ENCODE assay signal across 12 cellular contexts in genomic region chr6:134172020-134172766, GRCh38.
DNase-seq lines count a peak whose midpoint lies in the region; ATAC-seq and TF ChIP-seq lines count a peak whose summit lies in the region.
"Had no signal": no experiment of that assay in that cellular context is flagged by ENCODE, and none has a peak within 500 bp of the region (broad histone marks: within the 10 kb centered on the region; RNA-seq: fewer than 3 reads in every experiment).

No MANE protein-coding gene starts in this region.

- H3K4me1 ChIP-seq in liver (ENCODE audit: control insufficient read depth in 4 of 4, insufficient read depth in 4 of 4, low read length in 3 of 4) (peaks cover 1 to 17% (median 9%) of the 10 kb centered on the region in 4 donors), testis (peaks cover 27% of the 10 kb centered on the region)

- peak overlapping the region; percentile 93 for H3K4me3 Mint-ChIP-seq in activated T-cell treated with anti-CD3 and anti-CD28 coated beads, Interleukin-2, amount 50 U/mL, for 4 hours
- no peak overlapping the region for H3K4me3 Mint-ChIP-seq in Calu3 (ENCODE audit: low read depth, unreplicated experiment)

- in situ Hi-C loops in astrocyte of the spinal cord (cut with HindIII; ENCODE audit: low sequenced_read_pairs), result no loop called here

- no peaks in the 10 kb centered on the region for H3K9me3 ChIP-seq in liver (ENCODE audit: control insufficient read depth in 4 of 4, low read length in 3 of 4)
- no peaks in the 10 kb centered on the region for H3K9me3 ChIP-seq in testis

- 78% methylated on average over 11 of the region's 11 CpGs for WGBS in liver
- 56 to 71% methylated on average over 11 of the region's 11 CpGs for WGBS in testis, 2 donors

- H3K27ac ChIP-seq in liver (ENCODE audit: low read depth in 1 of 2, low read length in 2 of 2) (peak overlapping the region in 1 of 2 donors; percentile 39), testis (peak overlapping the region in 1 of 2 donors; percentile 7)

- no peak for TF ChIP-seq RAD21 in liver (IDR thresholded peaks at IDR 0.05)

- H3K4me3 ChIP-seq in astrocyte of the spinal cord (ENCODE audit: low read depth, low read length) (peak overlapping the region; percentile 93), liver (ENCODE audit: low read depth in 1 of 3, low read length in 3 of 3) (peak overlapping the region; percentile 63 to 89 (median 87)), testis (peak overlapping the region; percentile 1 to 94)

- intact Hi-C loops in testis (cut with DNase I; ENCODE audit: low total_unique reads), result loop anchor here (10.0 kb wide), 1 partner anchor 473 kb away; no protein-coding TSS in a partner anchor
- intact Hi-C loops in Calu3 (cut with micrococcal nuclease; ENCODE audit: unreplicated experiment), result loop anchor here (5.0 to 10.0 kb wide), 3 partner anchors 283 to 710 kb away; no protein-coding TSS in a partner anchor

- no peaks in the 10 kb centered on the region for H3K9me3 Mint-ChIP-seq in activated T-cell treated with anti-CD3 and anti-CD28 coated beads, Interleukin-2, amount 50 U/mL, for 4 hours
- no peaks in the 10 kb centered on the region for H3K9me3 Mint-ChIP-seq in Calu3 (ENCODE audit: low read depth, unreplicated experiment)

- peaks cover 56% of the 10 kb centered on the region for H3K4me1 Mint-ChIP-seq in activated T-cell treated with anti-CD3 and anti-CD28 coated beads, Interleukin-2, amount 50 U/mL, for 4 hours (ENCODE audit: low read depth)
- H3K4me1 Mint-ChIP-seq in Calu3 (ENCODE audit: low read depth, unreplicated experiment), result peaks cover 29% of the 10 kb centered on the region

- CTCF ChIA-PET in Calu3 (lab: Charles Lee), result no interaction called here

- TF ChIP-seq CTCF in astrocyte of the spinal cord (IDR thresholded peaks at IDR 0.05; ENCODE audit: low read depth, low read length) (no peak), liver (IDR thresholded peaks at IDR 0.05; ENCODE audit: low read depth, low read length, missing input control) (no peak), testis (IDR thresholded peaks at IDR 0.05) (no peak), Calu3 (IDR thresholded peaks at IDR 0.05; ENCODE audit: unreplicated experiment) (no peak)

- no peaks in the 10 kb centered on the region for H3K27me3 Mint-ChIP-seq in activated T-cell treated with anti-CD3 and anti-CD28 coated beads, Interleukin-2, amount 50 U/mL, for 4 hours (ENCODE audit: low read depth)
- H3K27me3 Mint-ChIP-seq in Calu3 (ENCODE audit: unreplicated experiment), result no peaks in the 10 kb centered on the region

- H3K27me3 ChIP-seq in liver (ENCODE audit: control insufficient read depth in 4 of 4, insufficient read depth in 4 of 4, low read length in 3 of 4) (no peaks in the 10 kb centered on the region), testis (no peaks in the 10 kb centered on the region)

- peak overlapping the region; percentile 95 to 97 for H3K9ac ChIP-seq in liver (ENCODE audit: low read depth in 1 of 2, low read length in 2 of 2)

- peaks cover 51% of the 10 kb centered on the region for H3K36me3 Mint-ChIP-seq in activated T-cell treated with anti-CD3 and anti-CD28 coated beads, Interleukin-2, amount 50 U/mL, for 4 hours (ENCODE audit: insufficient read depth)
- peaks cover 53% of the 10 kb centered on the region for H3K36me3 Mint-ChIP-seq in Calu3 (ENCODE audit: insufficient read depth, unreplicated experiment)

- no peak for ATAC-seq in activated T-cell treated with anti-CD3 and anti-CD28 coated beads, Interleukin-2, amount 50 U/mL, for 4 hours
- no peak for ATAC-seq in HG02763 (IDR thresholded peaks at IDR 0.05; ENCODE audit: unreplicated experiment)

- H3K36me3 ChIP-seq in liver (ENCODE audit: control insufficient read depth in 4 of 4, insufficient read depth in 3 of 4, low read depth in 1 of 4, low read length in 3 of 4) (peaks cover 9 to 39% (median 34%) of the 10 kb centered on the region in 4 donors), testis (ENCODE audit: low read depth, missing control alignments) (no peaks in the 10 kb centered on the region)

- TF ChIP-seq POLR2A in testis (IDR thresholded peaks at IDR 0.05), result no peak

- no TSS peak for BruUV-seq in Calu3 (replicated peaks; lab: Mats Ljungman, UMichigan)

- H3K27ac Mint-ChIP-seq in Calu3 (ENCODE audit: unreplicated experiment), result no peak overlapping the region

- DNase-seq in activated T-cell treated with anti-CD3 and anti-CD28 coated beads, Interleukin-2, amount 50 U/mL, for 4 hours, result no peak
- no peak for DNase-seq in activated T-cell treated with anti-CD3 and anti-CD28 coated beads, Interleukin-2, amount 50 U/mL, for 1 hour
- DNase-seq in astrocyte of the spinal cord (ENCODE audit: low read depth, low spot score) (peak; percentile 9), testis (no peak), Calu3 (no peak)
- no peak for DNase-seq in activated CD8-positive, alpha-beta memory T cell treated with anti-CD3 and anti-CD28 coated beads for 24 hours
- DNase-seq: activated CD4-positive, alpha-beta T cell treated with anti-CD3 and anti-CD28 coated beads, Interleukin-2, amount 50 U/mL, for 1 hour; AML-193; NCI-H345; stimulated activated CD4-positive, alpha-beta T cell treated with anti-CD3 and anti-CD28 coated beads, Interleukin-2, amount 100 ng/mL, for 24 hours had no signal

TF ChIP-seq in liver, 16 proteins besides CTCF, POLR2A, EP300 and RAD21:
- TF ChIP-seq FOXA2 (IDR thresholded peaks at IDR 0.05) (no peak), EGR1 (IDR thresholded peaks at IDR 0.05; ENCODE audit: low read depth in 2 of 2) (no peak), JUND (IDR thresholded peaks at IDR 0.05) (no peak), ATF3 (IDR thresholded peaks at IDR 0.05) (no peak), SP1 (IDR thresholded peaks at IDR 0.05) (no peak), FOXA1 (IDR thresholded peaks at IDR 0.05) (no peak), NR2F2 (IDR thresholded peaks at IDR 0.05) (no peak), GABPA (IDR thresholded peaks at IDR 0.05 in 1 of 2, conservative IDR thresholded peaks at IDR 0.05 in 1 of 2) (no peak), RXRA (IDR thresholded peaks at IDR 0.05) (no peak), MAX (IDR thresholded peaks at IDR 0.05) (no peak)
